ENCODE assay signal across 1 cellular context in the genomic region with DNA sequence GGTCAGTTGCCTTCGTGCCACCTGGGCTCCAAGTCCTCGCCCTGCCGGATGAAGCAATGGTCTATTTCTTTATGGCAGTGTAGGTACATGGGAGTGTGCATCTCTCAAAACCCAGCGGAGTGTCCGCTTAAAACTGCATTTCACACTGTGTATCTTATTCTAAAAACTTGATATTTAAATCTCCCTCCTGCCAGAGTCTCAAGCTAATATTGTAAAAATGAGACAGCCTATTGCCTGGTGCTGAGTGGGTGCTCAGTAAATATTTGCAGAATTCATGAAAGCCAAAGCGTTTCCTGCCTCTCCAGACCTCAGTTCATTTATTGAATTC.
TF ChIP-seq lines count a peak whose summit lies in the region.

No MANE protein-coding gene starts in this region.

TF ChIP-seq in GM12878, 131 proteins besides CTCF, POLR2A, EP300 and RAD21:
- TF ChIP-seq, protein P1, sequence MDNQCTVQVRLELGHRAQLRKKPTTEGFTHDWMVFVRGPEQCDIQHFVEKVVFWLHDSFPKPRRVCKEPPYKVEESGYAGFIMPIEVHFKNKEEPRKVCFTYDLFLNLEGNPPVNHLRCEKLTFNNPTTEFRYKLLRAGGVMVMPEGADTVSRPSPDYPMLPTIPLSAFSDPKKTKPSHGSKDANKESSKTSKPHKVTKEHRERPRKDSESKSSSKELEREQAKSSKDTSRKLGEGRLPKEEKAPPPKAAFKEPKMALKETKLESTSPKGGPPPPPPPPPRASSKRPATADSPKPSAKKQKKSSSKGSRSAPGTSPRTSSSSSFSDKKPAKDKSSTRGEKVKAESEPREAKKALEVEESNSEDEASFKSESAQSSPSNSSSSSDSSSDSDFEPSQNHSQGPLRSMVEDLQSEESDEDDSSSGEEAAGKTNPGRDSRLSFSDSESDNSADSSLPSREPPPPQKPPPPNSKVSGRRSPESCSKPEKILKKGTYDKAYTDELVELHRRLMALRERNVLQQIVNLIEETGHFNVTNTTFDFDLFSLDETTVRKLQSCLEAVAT (IDR thresholded peaks at IDR 0.05): peak; percentile 78
- TF ChIP-seq, protein P2, sequence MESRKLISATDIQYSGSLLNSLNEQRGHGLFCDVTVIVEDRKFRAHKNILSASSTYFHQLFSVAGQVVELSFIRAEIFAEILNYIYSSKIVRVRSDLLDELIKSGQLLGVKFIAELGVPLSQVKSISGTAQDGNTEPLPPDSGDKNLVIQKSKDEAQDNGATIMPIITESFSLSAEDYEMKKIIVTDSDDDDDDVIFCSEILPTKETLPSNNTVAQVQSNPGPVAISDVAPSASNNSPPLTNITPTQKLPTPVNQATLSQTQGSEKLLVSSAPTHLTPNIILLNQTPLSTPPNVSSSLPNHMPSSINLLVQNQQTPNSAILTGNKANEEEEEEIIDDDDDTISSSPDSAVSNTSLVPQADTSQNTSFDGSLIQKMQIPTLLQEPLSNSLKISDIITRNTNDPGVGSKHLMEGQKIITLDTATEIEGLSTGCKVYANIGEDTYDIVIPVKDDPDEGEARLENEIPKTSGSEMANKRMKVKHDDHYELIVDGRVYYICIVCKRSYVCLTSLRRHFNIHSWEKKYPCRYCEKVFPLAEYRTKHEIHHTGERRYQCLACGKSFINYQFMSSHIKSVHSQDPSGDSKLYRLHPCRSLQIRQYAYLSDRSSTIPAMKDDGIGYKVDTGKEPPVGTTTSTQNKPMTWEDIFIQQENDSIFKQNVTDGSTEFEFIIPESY (IDR thresholded peaks at IDR 0.05): 0 out of 2 replicates have a peak, but pooled peaks have one; percentile 17
- TF ChIP-seq, protein P3, sequence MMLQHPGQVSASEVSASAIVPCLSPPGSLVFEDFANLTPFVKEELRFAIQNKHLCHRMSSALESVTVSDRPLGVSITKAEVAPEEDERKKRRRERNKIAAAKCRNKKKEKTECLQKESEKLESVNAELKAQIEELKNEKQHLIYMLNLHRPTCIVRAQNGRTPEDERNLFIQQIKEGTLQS (IDR thresholded peaks at IDR 0.05; ENCODE audit: borderline replicate concordance, extremely low read depth, low read depth, low read length): no peak
